In genomic region chr1:195791796-195792195, GRCh38 we compare ENCODE assay signal across 23 cellular contexts.
DNase-seq lines count a peak whose midpoint lies in the region; ATAC-seq and TF ChIP-seq lines count a peak whose summit lies in the region.
"Had no signal": no experiment of that assay in that cellular context is flagged by ENCODE, and none has a peak within 500 bp of the region (broad histone marks: within the 10 kb centered on the region; RNA-seq: fewer than 3 reads in every experiment).

No MANE protein-coding gene starts in this region.

- H3K4me1 Mint-ChIP-seq in H9 = peaks cover 4 to 5% of the 10 kb centered on the region in 2 experiments

- peak overlapping the region; percentile 63 for H4K5ac ChIP-seq in H9 (ENCODE audit: insufficient read length, low read depth, low read length)

- H3K9me3 ChIP-seq in H9 (ENCODE audit: control insufficient read depth, low read depth, low read length) = peaks cover 10% of the 10 kb centered on the region
- no peaks in the 10 kb centered on the region for H3K9me3 ChIP-seq in PC-3 (ENCODE audit: low read length)
- H3K9me3 ChIP-seq: A549 had no signal

- no peak overlapping the region for H2BK120ac ChIP-seq in H9 (ENCODE audit: low read depth, low read length, poor library complexity, severe bottlenecking)

- H2BK15ac ChIP-seq in H9 (ENCODE audit: low read depth, low read length) = no peak overlapping the region

- H3K4me1 ChIP-seq in H9 (ENCODE audit: insufficient read depth, low read length) = no peaks in the 10 kb centered on the region; the same call in 1 of the 2 replicates
- H3K4me1 ChIP-seq in PC-3 (ENCODE audit: insufficient read depth, low read length) = no peaks in the 10 kb centered on the region
- H3K4me1 ChIP-seq: A549, BLaER1 had no signal

- POLR2A ChIA-PET in PC-3 (lab: Charles Lee; ENCODE audit: unreplicated experiment) = no interaction called here

- no peaks in the 10 kb centered on the region for H3K36me3 ChIP-seq in PC-3 (ENCODE audit: low read depth, low read length)
- H3K36me3 ChIP-seq: BLaER1 had no signal

- no TSS peak for BruUV-seq in PC-3 (replicated peaks; lab: Mats Ljungman, UMichigan)

- CTCF ChIA-PET in PC-3 (lab: Charles Lee) = interaction anchor here (0.6 kb wide), 1 partner anchor 121 kb away, joined by 4 read pairs; no protein-coding TSS in a partner anchor

- H2BK5ac ChIP-seq in H9 (ENCODE audit: insufficient read length, low read length) = no peak overlapping the region

- H3K79me1 ChIP-seq in H9 (ENCODE audit: insufficient read depth, low read depth, low read length, poor library complexity, severe bottlenecking) = no peaks in the 10 kb centered on the region

- intact Hi-C loops in PC-3 (cut with micrococcal nuclease) = no loop called here

- H3K27me3 ChIP-seq in H9 (ENCODE audit: insufficient read depth, low read length) (no peaks in the 10 kb centered on the region), PC-3 (ENCODE audit: low read length) (no peaks in the 10 kb centered on the region)
- H3K27me3 ChIP-seq: BLaER1 had no signal

- no peaks in the 10 kb centered on the region for H3F3A ChIP-seq in PC-3 (ENCODE audit: low read length, unreplicated experiment)

- ATAC-seq in PC-3 = no peak
- no peak for ATAC-seq in GM18519 (IDR thresholded peaks at IDR 0.05; ENCODE audit: low FRiP score, unreplicated experiment)
- ATAC-seq: A549; CD8-positive, alpha-beta T cell; GM12878; SK-N-SH treated with all-trans-retinoic acid at 6 μM for 48 hours had no signal

- H3K4me3 ChIP-seq in PC-3 (ENCODE audit: low read length) (no peak overlapping the region), epithelial cell of esophagus (ENCODE audit: low read length) (no peak overlapping the region)
- H3K4me3 ChIP-seq: A549, BLaER1, GM12878 had no signal

- no peak overlapping the region for H4K8ac ChIP-seq in H9 (replicated peaks; ENCODE audit: insufficient read length, low read depth, low read length)

- H3K9me2 ChIP-seq in PC-3 (replicated peaks; ENCODE audit: low read length) = no peaks in the 10 kb centered on the region

- no peak overlapping the region for H3K4me3 Mint-ChIP-seq in H9
- H3K4me3 Mint-ChIP-seq: CD8-positive, alpha-beta T cell had no signal

- H2AFZ ChIP-seq in H9 (ENCODE audit: low read length) = no peak overlapping the region
- H2AFZ ChIP-seq in PC-3 (ENCODE audit: low read length) = no peak overlapping the region

- no peak overlapping the region for H2BK20ac ChIP-seq in H9 (ENCODE audit: low read depth, low read length, poor library complexity, severe bottlenecking)

- no peak overlapping the region for H4K91ac ChIP-seq in H9 (ENCODE audit: insufficient read length, low read depth, low read length)

- H3K27ac ChIP-seq in H9 (ENCODE audit: insufficient read length, low read depth, low read length) = no peak overlapping the region
- no peak overlapping the region for H3K27ac ChIP-seq in PC-3 (ENCODE audit: low read length)
- H3K27ac ChIP-seq: A549, BLaER1 had no signal

- peaks cover 5% of the 10 kb centered on the region in 2 experiments; a peak in 4 of 5 replicates for H3K9me3 Mint-ChIP-seq in H9

- no peak overlapping the region for H3K27ac Mint-ChIP-seq in H9
- H3K27ac Mint-ChIP-seq: CD8-positive, alpha-beta T cell had no signal

- peaks cover 2 to 7% (median 3%) of the 10 kb centered on the region in 3 experiments; a peak in 3 of 7 replicates for H3K36me3 Mint-ChIP-seq in H9 (ENCODE audit: insufficient read depth in 1 of 3, low read depth in 3 of 3)
- H3K36me3 Mint-ChIP-seq: CD8-positive, alpha-beta T cell had no signal

- H3K23me2 ChIP-seq in H9 (ENCODE audit: insufficient read length, low read depth, low read length, poor library complexity, severe bottlenecking) = no peaks in the 10 kb centered on the region

- TF ChIP-seq CTCF in H9 (conservative IDR thresholded peaks at IDR 0.05) = no peak
- TF ChIP-seq CTCF in PC-3 (conservative IDR thresholded peaks at IDR 0.05; ENCODE audit: low read depth, low read length) = no peak
- TF ChIP-seq CTCF in epithelial cell of esophagus (IDR thresholded peaks at IDR 0.05; ENCODE audit: insufficient read depth, low read depth, low read length, missing control alignments) = no peak

- no peak overlapping the region for H3T11ph ChIP-seq in H9 (ENCODE audit: low read length)

- H3K27me3 Mint-ChIP-seq in H9 (ENCODE audit: low read depth) = no peaks in the 10 kb centered on the region

- no peak overlapping the region for H3K4ac ChIP-seq in H9 (ENCODE audit: low read depth, low read length)

- no peak overlapping the region for H2AK5ac ChIP-seq in H9 (ENCODE audit: insufficient read length, low read length)

- H3K4me2 ChIP-seq in H9 (ENCODE audit: insufficient read depth, insufficient read length, low read length) (no peak overlapping the region), PC-3 (ENCODE audit: low read length) (no peak overlapping the region)
- H3K4me2 ChIP-seq: A549, BLaER1 had no signal

- H3K79me2 ChIP-seq in H9 (ENCODE audit: insufficient read depth, low read length) = no peaks in the 10 kb centered on the region
- no peaks in the 10 kb centered on the region for H3K79me2 ChIP-seq in PC-3 (ENCODE audit: low read length)

- H3K18ac ChIP-seq in H9 (ENCODE audit: insufficient read length, low read depth, low read length) = no peak overlapping the region

- WGBS in H9 (ENCODE audit: extremely low coverage, insufficient read length, low lambda C conversion rate) = no CpG with 5 or more reads among the region's 7 CpGs

- no peaks in the 10 kb centered on the region for H4K20me1 ChIP-seq in H9 (ENCODE audit: control insufficient read depth, insufficient read depth, insufficient read length)
- no peaks in the 10 kb centered on the region for H4K20me1 ChIP-seq in PC-3 (ENCODE audit: low read length)
- H4K20me1 ChIP-seq: BLaER1 had no signal

- H3K56ac ChIP-seq in H9 (ENCODE audit: insufficient read length, low read depth, low read length) = no peak overlapping the region

- H3K9ac ChIP-seq in H9 (ENCODE audit: extremely low read depth, insufficient read length, low read length) (no peak overlapping the region), PC-3 (ENCODE audit: low read length) (no peak overlapping the region)
- H3K9ac ChIP-seq: BLaER1 had no signal

- no peak overlapping the region for H3K23ac ChIP-seq in H9 (ENCODE audit: insufficient read length, low read depth, low read length)

- no peak overlapping the region for H3K14ac ChIP-seq in H9 (ENCODE audit: insufficient read depth, low read length)

- DNase-seq in H9 = no peak
- peak; percentile 4 for DNase-seq in PC-3
- DNase-seq in epithelial cell of esophagus (ENCODE audit: low read depth) = peak; percentile 89
- DNase-seq in occipital lobe (lab: John Stamatoyannopoulos, UW) = peak; percentile 4
- DNase-seq in hepatic stellate cell (ENCODE audit: low spot score) = no peak
- DNase-seq in RPMI8226 = no peak
- DNase-seq: Calu3; CD8-positive, alpha-beta T cell; GOT3; Karpas-422; MM.1S; NCI-H1092 treated with DMSO at 0.1 percent for 48 hours; NCI-H146; NCI-H2171 treated with DMSO at 0.1 percent for 48 hours; NCI-H510A; NCI-H748 treated with DMSO at 0.1 percent for 48 hours; OCI-M1; SIG-M5 had no signal

- no peak overlapping the region for H2BK12ac ChIP-seq in H9 (ENCODE audit: insufficient read length, low read depth, low read length)

Comparison
In these comparisons a context has a peak if more than half of its experiments do, and no peak if none do; other contexts are left out.
1. DNase-seq: peak in PC-3 (single experiment), epithelial cell of esophagus (single experiment) and occipital lobe (single experiment); none in H9 (single experiment), hepatic stellate cell (single experiment) and RPMI8226 (single experiment).